ENCODE assay signal across 20 cellular contexts in the genomic region with DNA sequence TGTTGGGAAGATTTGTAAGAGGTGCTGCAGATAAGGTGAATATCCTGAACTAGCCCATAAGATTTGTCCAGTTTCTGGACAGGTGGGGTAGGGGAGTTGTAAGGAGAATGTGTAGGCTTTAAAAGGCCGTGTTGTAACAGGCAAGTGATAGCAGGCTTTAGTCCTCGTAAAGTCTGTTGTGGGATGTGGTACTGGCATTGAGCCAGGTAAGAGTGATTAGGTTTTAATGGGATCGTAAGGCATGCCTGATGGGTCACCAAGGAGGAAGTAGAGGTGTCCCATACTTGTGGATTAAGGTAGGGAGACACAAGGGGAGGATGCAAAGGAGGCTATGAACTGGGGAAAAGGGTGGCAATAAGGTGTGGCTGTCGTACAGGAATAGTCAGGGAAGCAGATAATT.
"Had no signal": no experiment of that assay in that cellular context is flagged by ENCODE, and none has a peak within 500 bp of the region (broad histone marks: within the 10 kb centered on the region; RNA-seq: fewer than 3 reads in every experiment).

No MANE protein-coding gene starts in this region.

- H3K36me3 ChIP-seq: brain microvascular endothelial cell, esophagus muscularis mucosa, neutrophil, thoracic aorta, uterus had no signal

- H3K27me3 ChIP-seq: brain microvascular endothelial cell, esophagus muscularis mucosa, neutrophil, uterus had no signal

- H3K27ac ChIP-seq: brain microvascular endothelial cell, esophagus muscularis mucosa, neutrophil, thoracic aorta, uterus had no signal

- H3K4me1 ChIP-seq: esophagus muscularis mucosa, uterus had no signal

- H3K4me3 ChIP-seq: esophagus muscularis mucosa, thoracic aorta, uterus had no signal

- DNase-seq: activated CD4-positive, alpha-beta memory T cell treated with anti-CD3 and anti-CD28 coated beads for 36 hours; activated CD4-positive, alpha-beta T cell treated with anti-CD3 and anti-CD28 coated beads, Interleukin-2, amount 10 ng/mL, durations not matched to agents 24 days and 14 days; activated CD4-positive, CD25-positive, alpha-beta regulatory T cell treated with anti-CD3 and anti-CD28 coated beads, Interleukin-2, amount 50 U/mL, for 72 hours; activated CD8-positive, alpha-beta memory T cell treated with anti-CD3 and anti-CD28 coated beads, Interleukin-2, amount 50 U/mL, for 4 hours; activated gamma-delta T cell treated with Interleukin-2 at 50 U/mL for 16 hours; activated naive CD4-positive, alpha-beta T cell treated with anti-CD3 and anti-CD28 coated beads, Interleukin-2, amount 50 U/mL, for 16 hours; activated T-cell treated with anti-CD3 and anti-CD28 coated beads, Interleukin-2, amount 50 U/mL, for 1 hour; amniotic stem cell; brain microvascular endothelial cell; central memory CD4-positive, alpha-beta T cell; left ventricle myocardium superior; naive B cell; nephron progenitor cell; small intestine; stimulated activated CD4-positive, alpha-beta T cell treated with anti-CD3 and anti-CD28 coated beads, Interleukin-4, amount 100 ng/mL, for 24 hours; T-helper 2 cell; uterus had no signal

- H3K9me3 ChIP-seq: neutrophil, thoracic aorta, uterus had no signal
